24 cellular contexts compared by ENCODE assay signal in the genomic region with DNA sequence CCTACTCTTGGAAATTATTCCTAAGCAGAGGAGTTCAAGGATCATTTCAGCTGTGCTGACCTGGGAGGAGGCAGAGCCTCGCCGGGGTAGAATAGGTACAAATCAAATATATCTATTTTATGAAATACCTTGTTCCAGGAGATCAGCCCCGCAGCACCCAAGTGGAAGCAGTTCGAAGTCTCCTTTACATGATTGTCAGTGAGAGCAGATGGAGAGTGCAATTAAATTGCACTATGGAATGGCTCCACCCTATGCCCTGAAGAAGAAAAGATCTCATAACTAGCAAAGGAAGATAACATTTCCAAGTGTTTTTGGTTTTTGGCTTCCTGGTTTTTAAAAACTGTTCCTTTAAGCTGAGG. TPM values are rescaled to one million over a fixed set of nuclear protein-coding genes. Genes with fewer than 3 reads are reported as not detected.
DNase-seq lines count a peak whose midpoint lies in the region; ATAC-seq, FAIRE-seq and TF ChIP-seq lines count a peak whose summit lies in the region.
"Had no signal": no experiment of that assay in that cellular context is flagged by ENCODE, and none has a peak within 500 bp of the region (broad histone marks: within the 10 kb centered on the region; RNA-seq: fewer than 3 reads in every experiment).

No MANE protein-coding gene starts in this region.

- H3K9me3 Mint-ChIP-seq in progenitor cell of endocrine pancreas (ENCODE audit: low read depth), result peaks cover 6% of the 10 kb centered on the region
- H3K9me3 Mint-ChIP-seq: IgD-negative memory B cell had no signal

- peak overlapping the region in 3 of 11 experiments; percentile 4 to 11 (median 6); a peak in 3 of 22 replicates for H3K27ac ChIP-seq in BLaER1 treated with 17β-estradiol and CSF1 and Interleukin-3, amounts not matched to agents 10 nM and 100 nM
- H3K27ac ChIP-seq in RWPE2 (ENCODE audit: poor library complexity, severe bottlenecking), result no peak overlapping the region
- H3K27ac ChIP-seq: SK-N-MC had no signal

- no peak overlapping the region for H3K4me3 Mint-ChIP-seq in progenitor cell of endocrine pancreas (ENCODE audit: low read depth)
- H3K4me3 Mint-ChIP-seq: B cell had no signal

- H3K36me3 Mint-ChIP-seq in progenitor cell of endocrine pancreas (ENCODE audit: insufficient read depth), result peaks cover 5% of the 10 kb centered on the region

- peaks cover 48 to 62% (median 50%) of the 10 kb centered on the region in 10 experiments for H3K4me1 ChIP-seq in BLaER1 treated with 17β-estradiol and CSF1 and Interleukin-3, amounts not matched to agents 10 nM and 100 nM
- H3K4me1 ChIP-seq in RWPE2 (ENCODE audit: insufficient read depth, poor library complexity, severe bottlenecking), result no peaks in the 10 kb centered on the region

- ATAC-seq in RWPE2 (ENCODE audit: low read depth) (no peak), sciatic nerve (no peak)
- ATAC-seq: PC-3 had no signal

- H3K4me3 ChIP-seq in BLaER1 treated with 17β-estradiol and CSF1 and Interleukin-3, amounts not matched to agents 10 nM and 100 nM, result no peak overlapping the region
- H3K4me3 ChIP-seq in RWPE2 (ENCODE audit: severe bottlenecking), result no peak overlapping the region
- H3K4me3 ChIP-seq: SK-N-MC had no signal

- peak overlapping the region; percentile 8 to 66 (median 50); a peak in 21 of 22 replicates for H3K4me2 ChIP-seq in BLaER1 treated with 17β-estradiol and CSF1 and Interleukin-3, amounts not matched to agents 10 nM and 100 nM

- no peak for TF ChIP-seq CTCF in RWPE2 (IDR thresholded peaks at IDR 0.05; ENCODE audit: poor library complexity, severe bottlenecking)
- no peak for TF ChIP-seq CTCF in progenitor cell of endocrine pancreas (IDR thresholded peaks at IDR 0.05; ENCODE audit: unreplicated experiment)

- DNase-seq in GM19239 (ENCODE audit: insufficient read length, low spot score) (no peak), RWPE2 (ENCODE audit: low spot score) (peak; percentile 38), sciatic nerve (ENCODE audit: low spot score) (peak; percentile 50), progenitor cell of endocrine pancreas (ENCODE audit: low spot score, unreplicated experiment) (no peak), RCC 7860 (ENCODE audit: low spot score) (no peak), NCI-H2171 treated with DMSO at 0.1 percent for 48 hours (lab: John Stamatoyannopoulos, UW) (no peak)
- DNase-seq: Calu3, DMS79 treated with DMSO at 0.1 percent for 48 hours, HCEC 1CT, NCI-H1092 treated with DMSO at 0.1 percent for 48 hours, NCI-H1436, NCI-H187, NCI-H2081 treated with DMSO at 0.1 percent for 48 hours, NCI-H2171, NCI-H345, NCI-H510A treated with DMSO at 0.1 percent for 48 hours, NCI-H748 treated with DMSO at 0.1 percent for 48 hours, PC-3, SIG-M5 had no signal

- FAIRE-seq in GM19239 (lab: Jason Lieb, UNC) (peak; percentile 52), RCC 7860 (lab: Jason Lieb, UNC) (no peak)
- FAIRE-seq: H1 had no signal

- H4K20me1 ChIP-seq in BLaER1 treated with 17β-estradiol and CSF1 and Interleukin-3, amounts not matched to agents 10 nM and 100 nM, result peaks cover 0 to 81% (median 37%) of the 10 kb centered on the region in 11 experiments; a peak in 17 of 22 replicates

- no peak overlapping the region for H3K27ac Mint-ChIP-seq in progenitor cell of endocrine pancreas
- H3K27ac Mint-ChIP-seq: B cell had no signal

- no peaks in the 10 kb centered on the region for H3K27me3 ChIP-seq in BLaER1 treated with 17β-estradiol and CSF1 and Interleukin-3, amounts not matched to agents 10 nM and 100 nM
- no peaks in the 10 kb centered on the region for H3K27me3 ChIP-seq in RWPE2 (ENCODE audit: insufficient read depth, poor library complexity, severe bottlenecking)

- peaks cover 0 to 28% (median 13%) of the 10 kb centered on the region in 11 experiments; a peak in 7 of 22 replicates for H3K36me3 ChIP-seq in BLaER1 treated with 17β-estradiol and CSF1 and Interleukin-3, amounts not matched to agents 10 nM and 100 nM
- no peaks in the 10 kb centered on the region for H3K36me3 ChIP-seq in RWPE2 (ENCODE audit: low read depth)

- no peaks in the 10 kb centered on the region for H3K4me1 Mint-ChIP-seq in progenitor cell of endocrine pancreas (ENCODE audit: low read depth)

- intact Hi-C loops in sciatic nerve (cut with DNase I), result no loop called here

- H3K9ac ChIP-seq in BLaER1 treated with 17β-estradiol and CSF1 and Interleukin-3, amounts not matched to agents 10 nM and 100 nM, result peak overlapping the region in 3 of 11 experiments; percentile 1 to 10 (median 2); a peak in 2 of 22 replicates

- no peaks in the 10 kb centered on the region for H3K27me3 Mint-ChIP-seq in progenitor cell of endocrine pancreas
- H3K27me3 Mint-ChIP-seq: B cell, IgD-negative memory B cell had no signal

- 0 out of 22 replicates have a peak, but pooled peaks cover 0 to 5% (median 0%) of the 10 kb centered on the region in 11 experiments for H3K9me3 ChIP-seq in BLaER1 treated with 17β-estradiol and CSF1 and Interleukin-3, amounts not matched to agents 10 nM and 100 nM (replicated peaks in 1 of 11)
- peaks cover under 1% of the 10 kb centered on the region for H3K9me3 ChIP-seq in RWPE2 (ENCODE audit: severe bottlenecking)

RNA-seq across cellular contexts. Expression of a gene that starts 31.4 kb away (rescaled TPM):
- 62.2 TPM for total RNA-seq in sciatic nerve
- total RNA-seq in progenitor cell of endocrine pancreas, result 39.0 and 40.4 TPM in 2 replicates

Comparison
In these comparisons a context has a peak if more than half of its experiments do, and no peak if none do; other contexts are left out.
1. DNase-seq: peak in RWPE2 (single experiment) and sciatic nerve (single experiment); none in GM19239 (single experiment), progenitor cell of endocrine pancreas (single experiment), RCC 7860 (single experiment) and NCI-H2171 treated with DMSO at 0.1 percent for 48 hours (single experiment).